In genomic region chr1:75647183-75647582, GRCh38 we compare ENCODE assay signal across 1 cellular context. TPM values are rescaled to one million over a fixed set of nuclear protein-coding genes. Genes with fewer than 3 reads are reported as not detected.
"Had no signal": no experiment of that assay in that cellular context is flagged by ENCODE, and none has a peak within 500 bp of the region (broad histone marks: within the 10 kb centered on the region; RNA-seq: fewer than 3 reads in every experiment).

No MANE protein-coding gene starts in this region.

RNA-seq across cellular contexts. Expression of gene SLC44A5, which starts 36.3 kb away (rescaled TPM):
- total RNA-seq: G401 had no signal
